Comparison of ENCODE assay signal across 25 cellular contexts in the genomic region with DNA sequence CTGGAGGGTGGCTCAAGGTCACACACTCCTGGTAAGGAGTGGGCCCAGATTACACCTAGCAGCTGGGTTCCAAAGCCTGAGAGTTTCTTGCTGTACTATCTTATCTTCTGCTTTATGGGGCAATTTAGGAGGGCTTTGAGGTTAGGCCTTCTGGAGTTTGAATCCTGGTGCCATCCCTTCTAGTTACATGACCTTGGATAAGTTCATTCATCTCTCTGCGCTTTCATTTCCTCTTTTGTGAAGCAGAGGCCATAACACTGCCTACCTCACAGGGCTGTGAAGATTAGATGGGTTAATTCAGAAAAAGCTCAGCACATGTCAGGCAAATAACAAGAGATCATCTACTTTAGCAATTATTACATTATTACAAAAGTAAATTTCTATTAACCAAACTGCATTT. TPM values are rescaled to one million over a fixed set of nuclear protein-coding genes. Genes with fewer than 3 reads are reported as not detected.
DNase-seq lines count a peak whose midpoint lies in the region; ATAC-seq, FAIRE-seq and TF ChIP-seq lines count a peak whose summit lies in the region.
"Had no signal": no experiment of that assay in that cellular context is flagged by ENCODE, and none has a peak within 500 bp of the region (broad histone marks: within the 10 kb centered on the region; RNA-seq: fewer than 3 reads in every experiment).

No MANE protein-coding gene starts in this region.

- H3K36me3 ChIP-seq in Karpas-422 (ENCODE audit: insufficient read depth, low read length), result no peaks in the 10 kb centered on the region
- no peaks in the 10 kb centered on the region for H3K36me3 ChIP-seq in OCI-LY7 (ENCODE audit: insufficient read depth, low read length)
- no peaks in the 10 kb centered on the region for H3K36me3 ChIP-seq in GM12878 (ENCODE audit: control insufficient read depth in 2 of 2, insufficient read depth in 2 of 2, low read length in 1 of 2)
- H3K36me3 ChIP-seq: BE2C, MG63 had no signal

- TF ChIP-seq CTCF in OCI-LY7 (conservative IDR thresholded peaks at IDR 0.05; ENCODE audit: low read length) (no peak), GM12878 (IDR thresholded peaks at IDR 0.05 in 2 of 3, conservative IDR thresholded peaks at IDR 0.05 in 1 of 3; ENCODE audit: control insufficient read depth in 2 of 3, extremely low read depth in 1 of 3, insufficient read depth in 1 of 3, low read depth in 3 of 3, low read length in 3 of 3) (no peak), GM10248 (IDR thresholded peaks at IDR 0.05; ENCODE audit: control extremely low read depth, extremely low read depth, low read depth, missing control alignments) (no peak), GM10266 (IDR thresholded peaks at IDR 0.05; ENCODE audit: control insufficient read depth, insufficient read depth, low read depth, missing control alignments) (no peak)

- H3K4me1 ChIP-seq in Karpas-422 (ENCODE audit: low read length) (peaks cover 8% of the 10 kb centered on the region), OCI-LY7 (ENCODE audit: insufficient read depth, low read length, poor library complexity, severe bottlenecking) (no peaks in the 10 kb centered on the region), GM12878 (ENCODE audit: control insufficient read depth, insufficient read depth, low read length) (no peaks in the 10 kb centered on the region)
- H3K4me1 ChIP-seq: BE2C had no signal

- H3K27me3 ChIP-seq in Karpas-422 (ENCODE audit: low read length) (no peaks in the 10 kb centered on the region), GM12878 (replicated peaks in 1 of 2; ENCODE audit: control insufficient read depth in 2 of 2, insufficient read depth in 2 of 2, low read length in 1 of 2) (peaks cover 3 to 6% of the 10 kb centered on the region in 2 experiments; a peak in 3 of 4 replicates)

- TF ChIP-seq RAD21 in GM12878 (IDR thresholded peaks at IDR 0.05; ENCODE audit: insufficient read depth, low read depth, low read length), result no peak

- H3K4me2 ChIP-seq in Karpas-422 (ENCODE audit: low read depth, low read length, poor library complexity, severe bottlenecking) (no peak overlapping the region), OCI-LY7 (ENCODE audit: low read length) (no peak overlapping the region), GM12878 (ENCODE audit: control insufficient read depth, insufficient read depth) (no peak overlapping the region)

- H3K9ac ChIP-seq in Karpas-422 (ENCODE audit: low read length) (no peak overlapping the region), GM12878 (ENCODE audit: control insufficient read depth, insufficient read depth, low read length) (no peak overlapping the region)

- H3K27ac ChIP-seq in Karpas-422 (ENCODE audit: low read length), result no peak overlapping the region
- H3K27ac ChIP-seq in OCI-LY7 (ENCODE audit: low read depth, low read length, poor library complexity, severe bottlenecking), result no peak overlapping the region
- no peak overlapping the region for H3K27ac ChIP-seq in GM12878 (ENCODE audit: control insufficient read depth, insufficient read depth)
- H3K27ac ChIP-seq: SK-N-MC had no signal

- DNase-seq in Karpas-422 (peak; percentile 64), NAMALWA (ENCODE audit: low spot score) (peak; percentile 35), OCI-LY7 (ENCODE audit: low spot score) (peak; percentile 28), GM12878 (ENCODE audit: low read depth, low spot score) (no peak), GM10248 (ENCODE audit: extremely low spot score) (no peak), GM10266 (ENCODE audit: extremely low spot score) (no peak)
- DNase-seq: BE2C; CD4-positive, CD25-positive, alpha-beta regulatory T cell; EL; GF-D8; GOT3; IMR-90; Kasumi-1; MG63; NCI-H1417; NCI-H1694 treated with DMSO at 0.1 percent for 48 hours; NCI-H2081 treated with DMSO at 0.1 percent for 48 hours; NCI-H2171 treated with DMSO at 0.1 percent for 48 hours; NCI-H446 treated with DMSO at 0.1 percent for 48 hours; NCI-H526 treated with DMSO at 0.1 percent for 48 hours; Right ventricle myocardium superior had no signal

- BruUV-seq in OCI-LY7 (replicated peaks; lab: Mats Ljungman, UMichigan) (no TSS peak), GM12878 (replicated peaks; lab: Mats Ljungman, UMichigan) (no TSS peak)

- H4K20me1 ChIP-seq in Karpas-422 (ENCODE audit: insufficient read depth, low read depth, low read length) (no peaks in the 10 kb centered on the region), OCI-LY7 (ENCODE audit: insufficient read depth, low read length) (no peaks in the 10 kb centered on the region), GM12878 (ENCODE audit: control insufficient read depth, insufficient read depth) (no peaks in the 10 kb centered on the region)

- no peak for FAIRE-seq in GM12878 (lab: Jason Lieb, UNC)
- FAIRE-seq: HTR-8/SVneo had no signal

- 9% methylated on average over 1 of the region's 1 CpG for WGBS in GM12878 (ENCODE audit: insufficient coverage, insufficient replicate concordance, low lambda C conversion rate, missing lambda C conversion rate)

- H3K79me2 ChIP-seq in Karpas-422 (ENCODE audit: low read length) (no peaks in the 10 kb centered on the region), OCI-LY7 (ENCODE audit: insufficient read depth, low read depth, low read length) (no peaks in the 10 kb centered on the region), GM12878 (ENCODE audit: control insufficient read depth, insufficient read depth, low read length) (no peaks in the 10 kb centered on the region)

- POLR2A ChIA-PET in OCI-LY7 (lab: Charles Lee), result interaction anchor here (0.6 kb wide), 1 partner anchor 134 kb away, joined by 5 read pairs; no protein-coding TSS in a partner anchor
- POLR2A ChIA-PET in GM12878 (lab: Charles Lee), result no interaction called here
- POLR2A ChIA-PET in GM10248 (lab: Yijun Ruan, JAX), result no interaction called here

- in situ Hi-C loops in GM12878 (cut with MboI), result no loop called here

- no peak overlapping the region for H3K4me3 ChIP-seq in Karpas-422 (ENCODE audit: low read length)
- no peak overlapping the region for H3K4me3 ChIP-seq in OCI-LY7 (ENCODE audit: low read depth, low read length, poor library complexity, severe bottlenecking)
- H3K4me3 ChIP-seq in GM12878, result no peak overlapping the region
- H3K4me3 ChIP-seq: MG63, SK-N-MC had no signal

- CTCF ChIA-PET in OCI-LY7 (lab: Charles Lee; ENCODE audit: unreplicated experiment), result no interaction called here
- CTCF ChIA-PET in GM12878 (lab: Yijun Ruan, JAX), result no interaction called here
- CTCF ChIA-PET in GM10248 (lab: Yijun Ruan, JAX), result no interaction called here

- intact Hi-C loops in OCI-LY7 (cut with micrococcal nuclease; ENCODE audit: unreplicated experiment), result no loop called here
- intact Hi-C loops in GM12878 (cut with micrococcal nuclease; ENCODE audit: unreplicated experiment), result no loop called here

- RAD21 ChIA-PET in GM12878 (lab: Charles Lee; ENCODE audit: unreplicated experiment), result no interaction called here

- ATAC-seq in GM12878 (0 out of 3 replicates have a peak, but pooled peaks have one; percentile 36), GM21515 (IDR thresholded peaks at IDR 0.05; ENCODE audit: unreplicated experiment) (no peak)

- H3K9me2 ChIP-seq in Karpas-422 (replicated peaks; ENCODE audit: insufficient read depth, low read length) (no peaks in the 10 kb centered on the region), OCI-LY7 (ENCODE audit: insufficient read depth, low read length) (no peaks in the 10 kb centered on the region)

- H3K9me3 ChIP-seq in Karpas-422 (ENCODE audit: low read length) (no peaks in the 10 kb centered on the region), OCI-LY7 (ENCODE audit: low read length) (no peaks in the 10 kb centered on the region), GM12878 (replicated peaks; ENCODE audit: control insufficient read depth, insufficient read depth, low read length) (no peaks in the 10 kb centered on the region)
- H3K9me3 ChIP-seq: BE2C, MG63 had no signal

- SMC1A ChIA-PET in GM12878 (lab: Charles Lee; ENCODE audit: uncharacterized antibody, unreplicated experiment), result no interaction called here

- H2AFZ ChIP-seq in Karpas-422 (ENCODE audit: low read length), result no peak overlapping the region
- no peak overlapping the region for H2AFZ ChIP-seq in OCI-LY7 (ENCODE audit: low read length)
- no peak overlapping the region for H2AFZ ChIP-seq in GM12878 (ENCODE audit: control insufficient read depth, low read depth, low read length)

- no peak for TF ChIP-seq EP300 in GM12878 (IDR thresholded peaks at IDR 0.05; ENCODE audit: borderline replicate concordance in 1 of 2, control insufficient read depth in 1 of 2, low read depth in 2 of 2, low read length in 2 of 2)

- no peak for TF ChIP-seq POLR2A in GM12878 (IDR thresholded peaks at IDR 0.05; ENCODE audit: low read depth, low read length)

RNA-seq across cellular contexts. Expression of a gene that starts 7.4 kb away (rescaled TPM):
- total RNA-seq in Karpas-422 (2014; rRNA removed; shearing (Covaris generic); ENCODE audit: low replicate concordance), result not detected in 2 replicates
- not detected in 2 replicates for total RNA-seq in OCI-LY7 (2014; rRNA removed; shearing (Covaris generic))
- total RNA-seq in OCI-LY7 (2022) (not detected in 2 replicates), GM12878 (2014; rRNA removed) (not detected in 2 replicates), GM12878 (2014; rRNA removed; fragmentation: Illumina TruSeq; extraction: Trizol) (not detected in 2 replicates), GM12878 (2021) (not detected in 2 replicates)
- not detected in 2 replicates for total RNA-seq in GM12878 (2013; cell fraction: nucleolus; rRNA removed)
- polyA plus RNA-seq in GM12878 (2011; ENCODE audit: low read depth), result not detected
- polyA plus RNA-seq in GM12878 (2011; rRNA removed) (not detected in 2 replicates), GM12878 (2014; fragmentation: Illumina TruSeq; extraction: Trizol) (not detected in 2 replicates), GM12878 (2014; fragmentation: Nextera tagmentation; extraction: Ambion mirVana) (not detected), GM12878 (2014; rRNA removed) (not detected in 2 replicates), GM12878 (2016; fragmentation: Nextera tagmentation; extraction: Ambion mirVana) (not detected)
- not detected in 2 replicates for polyA plus RNA-seq in GM12878 (2011; cell fraction: cytosol; rRNA removed)
- not detected in 2 replicates for polyA plus RNA-seq in GM12878 (2011; cell fraction: nucleus; rRNA removed)
- not detected in 2 replicates for polyA plus RNA-seq in GM12878 (2012)
- polyA minus RNA-seq in GM12878 (2011; rRNA and poly(A)+ RNA removed), result not detected in 2 replicates
- not detected in 2 replicates for polyA minus RNA-seq in GM12878 (2011; cell fraction: cytosol; rRNA and poly(A)+ RNA removed)
- polyA minus RNA-seq in GM12878 (2011; cell fraction: nucleus; rRNA and poly(A)+ RNA removed), result not detected in 2 replicates
- total RNA-seq: A673; CD4-positive, CD25-positive, alpha-beta regulatory T cell; IMR-90; Right ventricle myocardium superior had no signal
- polyA plus RNA-seq: CD4-positive, CD25-positive, alpha-beta regulatory T cell; IMR-90 had no signal

RNA-seq across cellular contexts. Expression of a gene that starts 30.5 kb away (rescaled TPM):
- total RNA-seq in Karpas-422 (2014; rRNA removed; shearing (Covaris generic); ENCODE audit: low replicate concordance), result not detected in 2 replicates
- not detected in 2 replicates for total RNA-seq in OCI-LY7 (2014; rRNA removed; shearing (Covaris generic))
- total RNA-seq in OCI-LY7 (2022), result not detected in 2 replicates
- total RNA-seq in GM12878 (2013; cell fraction: nucleolus; rRNA removed), result not detected in 2 replicates
- total RNA-seq in GM12878 (2014; rRNA removed), result not detected in 2 replicates
- total RNA-seq in GM12878 (2014; rRNA removed; fragmentation: Illumina TruSeq; extraction: Trizol), result not detected in 2 replicates
- not detected in 2 replicates for total RNA-seq in GM12878 (2021)
- not detected for polyA plus RNA-seq in GM12878 (2011; ENCODE audit: low read depth)
- polyA plus RNA-seq in GM12878 (2011; rRNA removed), result not detected in 2 replicates
- not detected in 2 replicates for polyA plus RNA-seq in GM12878 (2011; cell fraction: cytosol; rRNA removed)
- not detected in 2 replicates for polyA plus RNA-seq in GM12878 (2011; cell fraction: nucleus; rRNA removed)
- polyA plus RNA-seq in GM12878 (2012), result not detected in 2 replicates
- 0.13 TPM in 1 of 2 replicates, not detected in the other for polyA plus RNA-seq in GM12878 (2014; fragmentation: Illumina TruSeq; extraction: Trizol)
- not detected for polyA plus RNA-seq in GM12878 (2014; fragmentation: Nextera tagmentation; extraction: Ambion mirVana)
- polyA plus RNA-seq in GM12878 (2014; rRNA removed), result not detected in 2 replicates
- not detected for polyA plus RNA-seq in GM12878 (2016; fragmentation: Nextera tagmentation; extraction: Ambion mirVana)
- not detected in 2 replicates for polyA minus RNA-seq in GM12878 (2011; rRNA and poly(A)+ RNA removed)
- not detected in 2 replicates for polyA minus RNA-seq in GM12878 (2011; cell fraction: cytosol; rRNA and poly(A)+ RNA removed)
- polyA minus RNA-seq in GM12878 (2011; cell fraction: nucleus; rRNA and poly(A)+ RNA removed), result not detected in 2 replicates
- total RNA-seq: A673, IMR-90, Right ventricle myocardium superior had no signal
- polyA plus RNA-seq: IMR-90 had no signal

RNA-seq across cellular contexts. Expression of a gene that starts 58.7 kb away (rescaled TPM):
- not detected in 2 replicates for total RNA-seq in Karpas-422 (2014; rRNA removed; shearing (Covaris generic); ENCODE audit: low replicate concordance)
- total RNA-seq in OCI-LY7 (2014; rRNA removed; shearing (Covaris generic)), result not detected in 2 replicates
- total RNA-seq in OCI-LY7 (2022) (not detected in 2 replicates), GM12878 (2014; rRNA removed) (not detected in 2 replicates), GM12878 (2014; rRNA removed; fragmentation: Illumina TruSeq; extraction: Trizol) (not detected in 2 replicates), GM12878 (2021) (0.08 TPM in 1 of 2 replicates, not detected in the other)
- not detected in 2 replicates for total RNA-seq in GM12878 (2013; cell fraction: nucleolus; rRNA removed)
- polyA plus RNA-seq in GM12878 (2011; ENCODE audit: low read depth), result not detected
- polyA plus RNA-seq in GM12878 (2011; rRNA removed) (0.12 TPM in 1 of 2 replicates, not detected in the other), GM12878 (2014; fragmentation: Illumina TruSeq; extraction: Trizol) (not detected in 2 replicates), GM12878 (2014; fragmentation: Nextera tagmentation; extraction: Ambion mirVana) (not detected), GM12878 (2014; rRNA removed) (not detected in 2 replicates), GM12878 (2016; fragmentation: Nextera tagmentation; extraction: Ambion mirVana) (not detected)
- not detected in 2 replicates for polyA plus RNA-seq in GM12878 (2011; cell fraction: cytosol; rRNA removed)
- not detected in 2 replicates for polyA plus RNA-seq in GM12878 (2011; cell fraction: nucleus; rRNA removed)
- polyA plus RNA-seq in GM12878 (2012), result not detected in 2 replicates
- polyA minus RNA-seq in GM12878 (2011; rRNA and poly(A)+ RNA removed), result not detected in 2 replicates
- polyA minus RNA-seq in GM12878 (2011; cell fraction: cytosol; rRNA and poly(A)+ RNA removed), result not detected in 2 replicates
- not detected in 2 replicates for polyA minus RNA-seq in GM12878 (2011; cell fraction: nucleus; rRNA and poly(A)+ RNA removed)
- total RNA-seq: A673, IMR-90, Right ventricle myocardium superior had no signal
- polyA plus RNA-seq: IMR-90 had no signal

Comparison
In these comparisons a context has a peak if more than half of its experiments do, and no peak if none do; other contexts are left out.
1. DNase-seq: peak in Karpas-422 (single experiment), NAMALWA (single experiment) and OCI-LY7 (single experiment); none in GM12878 (single experiment), GM10248 (single experiment) and GM10266 (single experiment).